8 cellular contexts compared by ENCODE assay signal in genomic region chr22:38397189-38398097, GRCh38. TPM values are rescaled to one million over a fixed set of nuclear protein-coding genes. Genes with fewer than 3 reads are reported as not detected.
DNase-seq lines count a peak whose midpoint lies in the region; ATAC-seq, FAIRE-seq and TF ChIP-seq lines count a peak whose summit lies in the region.

No MANE protein-coding gene starts in this region.

- TF ChIP-seq CTCF in neutrophil (IDR thresholded peaks at IDR 0.05) = no peak

- no peak for FAIRE-seq in frontal cortex (lab: Jason Lieb, UNC)

- H3K27me3 ChIP-seq in neutrophil = no peaks in the 10 kb centered on the region

- no peaks in the 10 kb centered on the region for H3K9me3 ChIP-seq in neutrophil

- H3K4me3 Mint-ChIP-seq in activated CD4-positive, alpha-beta memory T cell treated with anti-CD3 and anti-CD28 coated beads, Interleukin-2, amount 10 ng/mL, durations not matched to agents 7 days and 5 days = peak overlapping the region; percentile 79

- peak overlapping the region; percentile 91 for H3K27ac ChIP-seq in neutrophil

- CTCF ChIA-PET in activated CD4-positive, alpha-beta memory T cell treated with anti-CD3 and anti-CD28 coated beads, Interleukin-2, amount 10 ng/mL, durations not matched to agents 7 days and 5 days (lab: Charles Lee) = no interaction called here

- no peaks in the 10 kb centered on the region for H3K36me3 ChIP-seq in neutrophil

- no peaks in the 10 kb centered on the region for H3K9me3 Mint-ChIP-seq in activated CD4-positive, alpha-beta memory T cell treated with anti-CD3 and anti-CD28 coated beads, Interleukin-2, amount 10 ng/mL, durations not matched to agents 7 days and 5 days

- DNase-seq in GM03348 (ENCODE audit: low spot score) = peak; percentile 52
- DNase-seq in Jurkat, Clone E6-1 (ENCODE audit: low read depth, low spot score) = no peak
- DNase-seq in activated CD4-positive, alpha-beta memory T cell treated with anti-CD3 and anti-CD28 coated beads, Interleukin-2, amount 10 ng/mL, durations not matched to agents 7 days and 5 days = peak; percentile 38
- peak; percentile 17 to 37 for DNase-seq in frontal cortex (ENCODE audit: low spot score in 2 of 2)
- DNase-seq in SHP77 (lab: John Stamatoyannopoulos, UW) = no peak
- no peak for DNase-seq in NCI-H1694 (lab: John Stamatoyannopoulos, UW)

- peaks cover 18% of the 10 kb centered on the region for H3K27me3 Mint-ChIP-seq in activated CD4-positive, alpha-beta memory T cell treated with anti-CD3 and anti-CD28 coated beads, Interleukin-2, amount 10 ng/mL, durations not matched to agents 7 days and 5 days

- H3K4me3 ChIP-seq in Jurkat, Clone E6-1 (ENCODE audit: low read length) = peak overlapping the region; percentile 54
- H3K4me3 ChIP-seq in neutrophil (ENCODE audit: low read depth in 1 of 2, low read length in 1 of 2) = peak overlapping the region; percentile 87 to 93

- no peaks in the 10 kb centered on the region for H3K36me3 Mint-ChIP-seq in activated CD4-positive, alpha-beta memory T cell treated with anti-CD3 and anti-CD28 coated beads, Interleukin-2, amount 10 ng/mL, durations not matched to agents 7 days and 5 days (ENCODE audit: low read depth)

- H3K4me1 ChIP-seq in neutrophil (ENCODE audit: control insufficient read depth in 1 of 2, insufficient read depth in 1 of 2, low read depth in 1 of 2, low read length in 1 of 2) = peaks cover 49 to 62% of the 10 kb centered on the region in 2 experiments

- POLR2A ChIA-PET in activated CD4-positive, alpha-beta memory T cell treated with anti-CD3 and anti-CD28 coated beads, Interleukin-2, amount 10 ng/mL, durations not matched to agents 7 days and 5 days (lab: Charles Lee) = interaction anchor here (1.7 to 1.9 kb wide), 2 partner anchors 83 to 173 kb away, joined by 4 to 7 read pairs; partner anchors contain the start of gene DMC1

- H3K27ac Mint-ChIP-seq in activated CD4-positive, alpha-beta memory T cell treated with anti-CD3 and anti-CD28 coated beads, Interleukin-2, amount 10 ng/mL, durations not matched to agents 7 days and 5 days = peak overlapping the region; percentile 51

- peaks cover 54% of the 10 kb centered on the region for H3K4me1 Mint-ChIP-seq in activated CD4-positive, alpha-beta memory T cell treated with anti-CD3 and anti-CD28 coated beads, Interleukin-2, amount 10 ng/mL, durations not matched to agents 7 days and 5 days

- ATAC-seq in GM18870 (IDR thresholded peaks at IDR 0.05; ENCODE audit: unreplicated experiment) = no peak

RNA-seq across cellular contexts. Expression of gene KCNJ4, which starts 57.6 kb away (rescaled TPM):
- 0.61 TPM for polyA plus RNA-seq in Jurkat, Clone E6-1 (2012; ENCODE audit: insufficient read depth, insufficient read length)
- total RNA-seq in activated CD4-positive, alpha-beta memory T cell treated with anti-CD3 and anti-CD28 coated beads, Interleukin-2, amount 10 ng/mL, durations not matched to agents 7 days and 5 days = not detected
- total RNA-seq in frontal cortex = 12.2 TPM

Comparison
In these comparisons a context has a peak if more than half of its experiments do, and no peak if none do; other contexts are left out.
1. DNase-seq: peak in GM03348 (single experiment), activated CD4-positive, alpha-beta memory T cell treated with anti-CD3 and anti-CD28 coated beads, Interleukin-2, amount 10 ng/mL, durations not matched to agents 7 days and 5 days (single experiment) and frontal cortex (2 of 2); none in Jurkat, Clone E6-1 (single experiment), SHP77 (0 of 2) and NCI-H1694 (single experiment).
2. RNA of gene KCNJ4, which starts 57.6 kb away (total RNA-seq): 12.2 TPM in frontal cortex (single experiment); not detected in activated CD4-positive, alpha-beta memory T cell treated with anti-CD3 and anti-CD28 coated beads, Interleukin-2, amount 10 ng/mL, durations not matched to agents 7 days and 5 days; every median in the first group is over 10 times any median in the second.